15 cellular contexts compared by ENCODE assay signal in the genomic region with DNA sequence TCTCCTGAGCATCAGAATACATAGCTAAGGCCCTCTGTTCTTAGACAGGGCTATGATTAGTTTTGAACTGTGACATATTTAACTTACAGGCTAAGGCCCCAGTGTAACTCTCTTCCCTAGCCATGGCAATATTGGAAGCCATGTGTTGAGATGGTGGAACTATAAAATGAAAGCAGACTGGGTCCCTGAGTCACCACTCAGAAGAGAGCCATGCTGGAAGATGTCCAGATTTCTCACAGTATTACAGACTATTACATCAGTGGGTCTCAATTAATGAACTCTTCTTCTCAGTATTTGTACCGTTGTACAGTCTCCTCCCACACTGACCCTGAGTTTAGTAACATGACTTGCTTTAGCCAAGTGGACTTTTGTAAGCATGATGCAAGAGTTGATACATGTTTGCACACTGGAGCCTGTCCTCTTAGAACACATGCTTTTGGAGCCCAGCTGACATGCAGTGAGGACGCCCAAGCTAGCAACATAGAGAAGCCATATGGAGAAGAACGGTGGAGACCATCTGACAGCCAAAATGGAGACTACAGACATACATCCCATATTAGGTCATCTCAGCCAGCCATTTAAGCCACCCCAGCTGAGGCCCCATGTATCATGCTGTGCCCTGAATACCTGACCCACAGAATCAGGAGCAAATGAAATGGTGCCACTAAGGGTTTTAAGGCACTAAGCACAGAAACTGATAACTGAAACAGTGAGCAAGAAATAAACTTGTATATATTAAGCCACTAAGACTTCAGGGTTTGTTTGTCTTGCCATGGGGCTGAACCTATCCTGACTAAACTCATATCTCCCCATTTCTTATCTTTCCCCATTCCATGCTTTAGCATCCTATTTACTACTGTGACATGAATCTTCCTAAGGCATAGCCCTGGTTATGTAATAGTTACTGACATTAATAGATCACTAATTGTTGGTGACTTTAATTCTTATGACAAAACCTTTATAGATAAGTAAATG. TPM values are rescaled to one million over a fixed set of nuclear protein-coding genes. Genes with fewer than 3 reads are reported as not detected.
DNase-seq lines count a peak whose midpoint lies in the region; ATAC-seq and TF ChIP-seq lines count a peak whose summit lies in the region.
"Had no signal": no experiment of that assay in that cellular context is flagged by ENCODE, and none has a peak within 500 bp of the region (broad histone marks: within the 10 kb centered on the region; RNA-seq: fewer than 3 reads in every experiment).

No MANE protein-coding gene starts in this region.

- H3K27me3 Mint-ChIP-seq in neural progenitor cell (ENCODE audit: insufficient read depth, low read depth), result peaks cover 2% of the 10 kb centered on the region
- H3K27me3 Mint-ChIP-seq in mesothelial cell of epicardium (ENCODE audit: low read depth), result peaks cover 68% of the 10 kb centered on the region
- H3K27me3 Mint-ChIP-seq in activated CD8-positive, alpha-beta memory T cell treated with anti-CD3 and anti-CD28 coated beads, Interleukin-2, amount 10 ng/mL, durations not matched to agents 7 days and 5 days, result peaks cover 3% of the 10 kb centered on the region

- H3K4me1 Mint-ChIP-seq in neural progenitor cell, result no peaks in the 10 kb centered on the region
- no peaks in the 10 kb centered on the region for H3K4me1 Mint-ChIP-seq in mesothelial cell of epicardium
- no peaks in the 10 kb centered on the region for H3K4me1 Mint-ChIP-seq in activated CD8-positive, alpha-beta memory T cell treated with anti-CD3 and anti-CD28 coated beads, Interleukin-2, amount 10 ng/mL, durations not matched to agents 7 days and 5 days
- H3K4me1 Mint-ChIP-seq: naive thymus-derived CD8-positive, alpha-beta T cell had no signal

- no peaks in the 10 kb centered on the region for H3K27me3 ChIP-seq in neural progenitor cell
- H3K27me3 ChIP-seq: SJCRH30 had no signal

- H3K9ac ChIP-seq in neural progenitor cell, result no peak overlapping the region

- no peaks in the 10 kb centered on the region for H4K20me1 ChIP-seq in neural progenitor cell (ENCODE audit: low read depth)

- H3K27ac ChIP-seq in neural progenitor cell, result no peak overlapping the region
- H3K27ac ChIP-seq: SJCRH30 had no signal

- H3F3A ChIP-seq in neural progenitor cell (ENCODE audit: low read depth), result no peaks in the 10 kb centered on the region

- CTCF ChIA-PET in activated CD8-positive, alpha-beta memory T cell treated with anti-CD3 and anti-CD28 coated beads, Interleukin-2, amount 10 ng/mL, durations not matched to agents 7 days and 5 days (lab: Charles Lee), result no interaction called here

- no peaks in the 10 kb centered on the region for H3K9me3 ChIP-seq in neural progenitor cell (ENCODE audit: low read depth)

- ATAC-seq in activated CD8-positive, alpha-beta memory T cell treated with anti-CD3 and anti-CD28 coated beads, Interleukin-2, amount 10 ng/mL, durations not matched to agents 7 days and 5 days, result no peak
- ATAC-seq: naive thymus-derived CD8-positive, alpha-beta T cell had no signal

- peak; percentile 42 for DNase-seq in DMS53 (lab: John Stamatoyannopoulos, UW)
- DNase-seq in NAMALWA (ENCODE audit: low spot score), result peak; percentile 7
- peak; percentile 37 for DNase-seq in epithelial cell of esophagus (ENCODE audit: low read depth)
- DNase-seq in neural progenitor cell (ENCODE audit: low spot score), result no peak
- DNase-seq in mesothelial cell of epicardium (ENCODE audit: low spot score in 2 of 2, unreplicated experiment in 2 of 2), result no peak
- DNase-seq in activated CD8-positive, alpha-beta memory T cell treated with anti-CD3 and anti-CD28 coated beads, Interleukin-2, amount 10 ng/mL, durations not matched to agents 7 days and 5 days, result no peak
- no peak for DNase-seq in CD1c-positive myeloid dendritic cell (ENCODE audit: extremely low spot score)
- DNase-seq in hypothalamus (lab: John Stamatoyannopoulos, UW), result no peak
- DNase-seq: activated CD4-positive, alpha-beta memory T cell treated with anti-CD3 and anti-CD28 coated beads for 36 hours; H9; naive thymus-derived CD8-positive, alpha-beta T cell; NCI-H146; SJCRH30; stimulated activated CD4-positive, alpha-beta T cell treated with anti-CD3 and anti-CD28 coated beads, Interleukin-4, amount 100 ng/mL, for 4 hours had no signal

- no peak overlapping the region for H3K4me3 Mint-ChIP-seq in neural progenitor cell
- H3K4me3 Mint-ChIP-seq in mesothelial cell of epicardium, result no peak overlapping the region
- no peak overlapping the region for H3K4me3 Mint-ChIP-seq in activated CD8-positive, alpha-beta memory T cell treated with anti-CD3 and anti-CD28 coated beads, Interleukin-2, amount 10 ng/mL, durations not matched to agents 7 days and 5 days
- H3K4me3 Mint-ChIP-seq: activated CD4-positive, alpha-beta memory T cell treated with anti-CD3 and anti-CD28 coated beads for 36 hours; H9; naive thymus-derived CD8-positive, alpha-beta T cell had no signal

- H3K4me1 ChIP-seq in neural progenitor cell, result peaks cover 28% of the 10 kb centered on the region
- H3K4me1 ChIP-seq: SJCRH30 had no signal

- H3K27ac Mint-ChIP-seq in neural progenitor cell (peak overlapping the region; percentile 79), mesothelial cell of epicardium (no peak overlapping the region)
- no peak overlapping the region for H3K27ac Mint-ChIP-seq in activated CD8-positive, alpha-beta memory T cell treated with anti-CD3 and anti-CD28 coated beads, Interleukin-2, amount 10 ng/mL, durations not matched to agents 7 days and 5 days
- H3K27ac Mint-ChIP-seq: activated CD4-positive, alpha-beta memory T cell treated with anti-CD3 and anti-CD28 coated beads for 36 hours; H9; naive thymus-derived CD8-positive, alpha-beta T cell had no signal

- H3K36me3 ChIP-seq in neural progenitor cell, result no peaks in the 10 kb centered on the region

- H3K36me3 Mint-ChIP-seq in neural progenitor cell, result no peaks in the 10 kb centered on the region
- H3K36me3 Mint-ChIP-seq in mesothelial cell of epicardium, result no peaks in the 10 kb centered on the region
- no peaks in the 10 kb centered on the region for H3K36me3 Mint-ChIP-seq in activated CD8-positive, alpha-beta memory T cell treated with anti-CD3 and anti-CD28 coated beads, Interleukin-2, amount 10 ng/mL, durations not matched to agents 7 days and 5 days
- H3K36me3 Mint-ChIP-seq: activated CD4-positive, alpha-beta memory T cell treated with anti-CD3 and anti-CD28 coated beads for 36 hours; naive thymus-derived CD8-positive, alpha-beta T cell had no signal

- H3K4me3 ChIP-seq in epithelial cell of esophagus (ENCODE audit: low read length), result no peak overlapping the region
- H3K4me3 ChIP-seq in neural progenitor cell, result no peak overlapping the region
- H3K4me3 ChIP-seq: SJCRH30 had no signal

- TF ChIP-seq CTCF in epithelial cell of esophagus (IDR thresholded peaks at IDR 0.05; ENCODE audit: insufficient read depth, low read depth, low read length, missing control alignments) (no peak), neural progenitor cell (IDR thresholded peaks at IDR 0.05) (no peak), mesothelial cell of epicardium (IDR thresholded peaks at IDR 0.05; ENCODE audit: unreplicated experiment) (no peak)

- H3K4me2 ChIP-seq in neural progenitor cell, result no peak overlapping the region

- no peaks in the 10 kb centered on the region for H3K79me2 ChIP-seq in neural progenitor cell (ENCODE audit: low read depth)

- H3K9me3 Mint-ChIP-seq in neural progenitor cell (no peaks in the 10 kb centered on the region), mesothelial cell of epicardium (peaks cover 5% of the 10 kb centered on the region)
- peaks cover 2% of the 10 kb centered on the region for H3K9me3 Mint-ChIP-seq in activated CD8-positive, alpha-beta memory T cell treated with anti-CD3 and anti-CD28 coated beads, Interleukin-2, amount 10 ng/mL, durations not matched to agents 7 days and 5 days (ENCODE audit: low read depth)
- H3K9me3 Mint-ChIP-seq: activated CD4-positive, alpha-beta memory T cell treated with anti-CD3 and anti-CD28 coated beads for 36 hours; H9 had no signal

- H2AFZ ChIP-seq in neural progenitor cell (replicated peaks), result no peak overlapping the region

RNA-seq across cellular contexts. Expression of gene TBX15, which starts 24.4 kb away (rescaled TPM):
- total RNA-seq in neural progenitor cell (ENCODE audit: low replicate concordance), result 2.8 and 2.9 TPM in 2 replicates
- total RNA-seq in mesothelial cell of epicardium, result 0.09 TPM in 1 of 3 replicates, not detected in the others
- total RNA-seq in activated CD8-positive, alpha-beta memory T cell treated with anti-CD3 and anti-CD28 coated beads, Interleukin-2, amount 10 ng/mL, durations not matched to agents 7 days and 5 days, result not detected
- total RNA-seq: activated CD4-positive, alpha-beta memory T cell treated with anti-CD3 and anti-CD28 coated beads for 36 hours; glomerular endothelial cell; naive thymus-derived CD8-positive, alpha-beta T cell had no signal

Comparison
In these comparisons a context has a peak if more than half of its experiments do, and no peak if none do; other contexts are left out.
1. DNase-seq: peak in DMS53 (single experiment), NAMALWA (single experiment) and epithelial cell of esophagus (single experiment); none in neural progenitor cell (single experiment), mesothelial cell of epicardium (0 of 2), activated CD8-positive, alpha-beta memory T cell treated with anti-CD3 and anti-CD28 coated beads, Interleukin-2, amount 10 ng/mL, durations not matched to agents 7 days and 5 days (single experiment), CD1c-positive myeloid dendritic cell (single experiment) and hypothalamus (0 of 51).